In genomic region chr9:91777437-91777836, GRCh38 we compare ENCODE assay signal across 18 cellular contexts.
DNase-seq lines count a peak whose midpoint lies in the region; ATAC-seq and TF ChIP-seq lines count a peak whose summit lies in the region.
"Had no signal": no experiment of that assay in that cellular context is flagged by ENCODE, and none has a peak within 500 bp of the region (broad histone marks: within the 10 kb centered on the region; RNA-seq: fewer than 3 reads in every experiment).

No MANE protein-coding gene starts in this region.

- no peak for ATAC-seq in HG03469 (IDR thresholded peaks at IDR 0.05; ENCODE audit: unreplicated experiment)
- no peak for ATAC-seq in activated CD4-positive, CD25-positive, alpha-beta regulatory T cell treated with anti-CD3 and anti-CD28 coated beads, Interleukin-2, amount 50 U/mL, for 24 hours
- ATAC-seq: left lobe of liver had no signal

- no peak overlapping the region for H3K4me3 ChIP-seq in AG10803 (ENCODE audit: low read length)
- H3K4me3 ChIP-seq: adrenal gland, BLaER1, PC-9 had no signal

- no peak for TF ChIP-seq CTCF in AG10803 (conservative IDR thresholded peaks at IDR 0.05; ENCODE audit: low read length)

- peak; percentile 87 for DNase-seq in AG10803 (ENCODE audit: low read depth)
- peak; percentile 51 for DNase-seq in M059J (ENCODE audit: low read depth)
- peak; percentile 53 for DNase-seq in dedifferentiated amniotic fluid mesenchymal stem cell (ENCODE audit: extremely low spot score)
- peak; percentile 40 for DNase-seq in non-pigmented ciliary epithelial cell (ENCODE audit: low read depth)
- no peak for DNase-seq in NCI-H1105 treated with DMSO at 0.1 percent for 48 hours (lab: John Stamatoyannopoulos, UW)
- DNase-seq in T1000 (lab: John Stamatoyannopoulos, UW), result no peak
- DNase-seq: activated CD4-positive, alpha-beta memory T cell treated with anti-CD3 and anti-CD28 coated beads, Interleukin-2, amount 10 ng/mL, durations not matched to agents 7 days and 5 days; cortex of kidney; Karpas-422; NCI-H187; NCI-H524 treated with DMSO at 0.1 percent for 48 hours; PC-9; posterior cingulate gyrus had no signal

Comparison
In these comparisons a context has a peak if more than half of its experiments do, and no peak if none do; other contexts are left out.
1. DNase-seq: peak in AG10803 (single experiment), M059J (single experiment), dedifferentiated amniotic fluid mesenchymal stem cell (single experiment) and non-pigmented ciliary epithelial cell (single experiment); none in NCI-H1105 treated with DMSO at 0.1 percent for 48 hours (single experiment) and T1000 (single experiment).